Comparison of ENCODE assay signal across 8 cellular contexts in the genomic region with DNA sequence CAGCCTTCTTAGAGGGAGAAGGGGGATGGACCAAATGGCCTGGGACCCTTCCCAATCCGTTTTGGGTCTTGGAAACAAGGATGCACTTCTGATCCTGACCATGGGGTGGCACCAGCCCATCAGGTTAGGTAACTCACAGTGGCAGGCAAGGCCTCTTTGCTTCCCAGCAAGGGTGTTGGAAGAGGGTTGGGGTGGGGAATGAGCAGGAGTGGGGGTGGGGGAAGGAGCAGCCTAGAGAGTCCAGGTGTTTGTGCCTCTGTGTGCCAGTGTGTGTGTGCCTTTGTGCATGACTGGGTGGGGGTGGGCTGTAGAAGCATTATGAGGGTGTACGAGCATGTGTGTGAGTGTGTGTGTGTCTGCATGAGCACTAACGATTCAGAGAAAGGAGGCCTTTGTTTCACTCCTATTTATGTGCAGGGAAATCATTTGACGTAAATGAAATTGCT.
DNase-seq lines count a peak whose midpoint lies in the region; ATAC-seq, FAIRE-seq and TF ChIP-seq lines count a peak whose summit lies in the region.

No MANE protein-coding gene starts in this region.

- no peaks in the 10 kb centered on the region for H3K9me3 ChIP-seq in right atrium auricular region
- no peaks in the 10 kb centered on the region for H3K9me3 ChIP-seq in naive thymus-derived CD4-positive, alpha-beta T cell (ENCODE audit: control insufficient read depth in 2 of 3, low read length in 3 of 3)

- H3K9me3 Mint-ChIP-seq in naive thymus-derived CD4-positive, alpha-beta T cell, result peaks cover 0 to 6% (median 0%) of the 10 kb centered on the region in 11 donors

- H3K4me3 ChIP-seq in AG10803 (ENCODE audit: low read length) (no peak overlapping the region), WI38 (ENCODE audit: low read depth, low read length) (no peak overlapping the region), right atrium auricular region (no peak overlapping the region), skeletal muscle cell (ENCODE audit: low read depth, low read length) (no peak overlapping the region)
- H3K4me3 ChIP-seq in naive thymus-derived CD4-positive, alpha-beta T cell (ENCODE audit: low read length), result no peak overlapping the region

- peaks cover 0 to 3% of the 10 kb centered on the region in 2 donors for H3K4me1 ChIP-seq in right atrium auricular region
- no peaks in the 10 kb centered on the region for H3K4me1 ChIP-seq in naive thymus-derived CD4-positive, alpha-beta T cell (ENCODE audit: control insufficient read depth in 2 of 2, insufficient read depth in 2 of 2, low read length in 2 of 2)

- POLR2A ChIA-PET in naive thymus-derived CD4-positive, alpha-beta T cell (lab: Charles Lee), result no interaction called here

- no peak overlapping the region for H3K27ac Mint-ChIP-seq in naive thymus-derived CD4-positive, alpha-beta T cell

- no peak for TF ChIP-seq POLR2A in GM12892 (IDR thresholded peaks at IDR 0.05; ENCODE audit: low read depth, low read length)

- no peak overlapping the region for H3K4me3 Mint-ChIP-seq in naive thymus-derived CD4-positive, alpha-beta T cell

- no peaks in the 10 kb centered on the region for H3K4me1 Mint-ChIP-seq in naive thymus-derived CD4-positive, alpha-beta T cell

- peak; percentile 3 for DNase-seq in AG10803 (ENCODE audit: low read depth)
- peak; percentile 3 for DNase-seq in GM12892 (ENCODE audit: insufficient read length)
- DNase-seq in NAMALWA (ENCODE audit: low spot score), result peak; percentile 42
- peak; percentile 68 for DNase-seq in right atrium auricular region (ENCODE audit: low spot score)
- DNase-seq in skeletal muscle cell (ENCODE audit: low read depth), result peak; percentile 2
- no peak for DNase-seq in naive thymus-derived CD4-positive, alpha-beta T cell

- H3K36me3 Mint-ChIP-seq in naive thymus-derived CD4-positive, alpha-beta T cell, result no peaks in the 10 kb centered on the region

- no peak overlapping the region for H3K27ac ChIP-seq in right atrium auricular region
- H3K27ac ChIP-seq in naive thymus-derived CD4-positive, alpha-beta T cell (ENCODE audit: low read depth, low read length), result no peak overlapping the region

- no peaks in the 10 kb centered on the region for H3K36me3 ChIP-seq in right atrium auricular region
- H3K36me3 ChIP-seq in naive thymus-derived CD4-positive, alpha-beta T cell (ENCODE audit: control insufficient read depth in 2 of 3, insufficient read depth in 3 of 3, low read length in 3 of 3), result no peaks in the 10 kb centered on the region

- peaks cover 0 to 29% (median 13%) of the 10 kb centered on the region in 5 donors for H3K27me3 Mint-ChIP-seq in naive thymus-derived CD4-positive, alpha-beta T cell

- CTCF ChIA-PET in naive thymus-derived CD4-positive, alpha-beta T cell (lab: Charles Lee), result no interaction called here

- FAIRE-seq in GM12892 (lab: Jason Lieb, UNC), result peak; percentile 51

- peak; percentile 44 for TF ChIP-seq CTCF in AG10803 (conservative IDR thresholded peaks at IDR 0.05; ENCODE audit: low read length)
- peak; percentile 84 for TF ChIP-seq CTCF in WI38 (IDR thresholded peaks at IDR 0.05; ENCODE audit: low read depth, low read length)
- TF ChIP-seq CTCF in right atrium auricular region (IDR thresholded peaks at IDR 0.05), result peak; percentile 60 to 83

- no peak for ATAC-seq in HG03565 (IDR thresholded peaks at IDR 0.05; ENCODE audit: unreplicated experiment)
- ATAC-seq in naive thymus-derived CD4-positive, alpha-beta T cell, result no peak

- intact Hi-C loops in naive thymus-derived CD4-positive, alpha-beta T cell (cut with micrococcal nuclease), result loop anchor here in 1 of 2 donors (10.0 kb wide), 1 partner anchor 1287 kb away; no protein-coding TSS in a partner anchor

- H3K27me3 ChIP-seq in right atrium auricular region, result no peaks in the 10 kb centered on the region
- H3K27me3 ChIP-seq in naive thymus-derived CD4-positive, alpha-beta T cell (ENCODE audit: control insufficient read depth in 2 of 2, insufficient read depth in 2 of 2, low read length in 2 of 2), result no peaks in the 10 kb centered on the region

Comparison
In these comparisons a context has a peak if more than half of its experiments do, and no peak if none do; other contexts are left out.
1. DNase-seq: peak in AG10803 (single experiment), GM12892 (single experiment), NAMALWA (single experiment), right atrium auricular region (single experiment) and skeletal muscle cell (single experiment); none in naive thymus-derived CD4-positive, alpha-beta T cell (0 of 9).
2. Peak in every context shown above with its lines, with median percentiles within 50 percentile points of each other: CTCF ChIP-seq.